In genomic region chr5:111996574-111996973, GRCh38 we compare ENCODE assay signal across 2 cellular contexts.
TF ChIP-seq lines count a peak whose summit lies in the region.

No MANE protein-coding gene starts in this region.

TF ChIP-seq in SK-N-SH, 30 proteins besides CTCF, POLR2A, EP300 and RAD21 (continued from another document):
- TF ChIP-seq IRF3 (IDR thresholded peaks at IDR 0.05; ENCODE audit: low read depth, low read length) (no peak), MAX (IDR thresholded peaks at IDR 0.05; ENCODE audit: low read depth) (no peak), EZH2phosphoT487 (IDR thresholded peaks at IDR 0.05; ENCODE audit: borderline replicate concordance, low read depth) (no peak), CHD2 (IDR thresholded peaks at IDR 0.05; ENCODE audit: low read length, partially characterized antibody) (no peak), USF1 (IDR thresholded peaks at IDR 0.05; ENCODE audit: borderline replicate concordance, low read depth) (no peak)
TF ChIP-seq in SK-N-SH: peak in this region for 0.

TF ChIP-seq in SK-N-SH treated with all-trans-retinoic acid at 6 μM for 48 hours, 23 proteins besides CTCF, POLR2A, EP300 and RAD21 (continued from another document):
- no peak for TF ChIP-seq TSHZ2 (CRISPR knock-in tag; IDR thresholded peaks at IDR 0.05)
- TF ChIP-seq ZNF565 (CRISPR knock-in tag; conservative IDR thresholded peaks at IDR 0.05; ENCODE audit: low read depth), result no peak
- no peak for TF ChIP-seq PATZ1 (CRISPR knock-in tag; IDR thresholded peaks at IDR 0.05; ENCODE audit: borderline replicate concordance)
- TF ChIP-seq BACH2 (CRISPR knock-in tag; IDR thresholded peaks at IDR 0.05; ENCODE audit: borderline replicate concordance), result no peak
- TF ChIP-seq RARB (CRISPR knock-in tag; IDR thresholded peaks at IDR 0.05), result no peak
